24 cellular contexts compared by ENCODE assay signal in genomic region chr13:26623125-26623524, GRCh38.
"Had no signal": no experiment of that assay in that cellular context is flagged by ENCODE, and none has a peak within 500 bp of the region (broad histone marks: within the 10 kb centered on the region; RNA-seq: fewer than 3 reads in every experiment).

No MANE protein-coding gene starts in this region.

- H3K4me3 Mint-ChIP-seq: activated CD4-positive, alpha-beta T cell treated with anti-CD3 and anti-CD28 coated beads for 36 hours; activated naive CD8-positive, alpha-beta T cell treated with anti-CD3 and anti-CD28 coated beads for 36 hours; endodermal cell; naive thymus-derived CD8-positive, alpha-beta T cell; neural progenitor cell; T-helper 2 cell treated with Interferon-gamma antibody and Interleukin-4, amounts not matched to agents 5 μg/mL and 100 μg/mL, for 36 hours; type B pancreatic cell; WTC11 had no signal

- DNase-seq: activated CD4-positive, alpha-beta T cell treated with anti-CD3 and anti-CD28 coated beads for 36 hours; activated CD4-positive, alpha-beta T cell treated with anti-CD3 and anti-CD28 coated beads, Interleukin-2, amount 50 U/mL, for 48 hours; activated naive CD4-positive, alpha-beta T cell treated with Interleukin-2 at 50 U/mL for 16 hours; activated naive CD8-positive, alpha-beta T cell treated with anti-CD3 and anti-CD28 coated beads for 36 hours; activated T-cell treated with anti-CD3 and anti-CD28 coated beads, Interleukin-2, amount 50 U/mL, for 48 hours; amygdala; cerebellar nuclear complex; cortex of kidney; endodermal cell; foreskin keratinocyte; kidney; left lung; naive thymus-derived CD8-positive, alpha-beta T cell; posterior cingulate gyrus; sigmoid colon; stimulated activated CD4-positive, alpha-beta T cell treated with anti-CD3 and anti-CD28 coated beads, Interleukin-4, amount 100 ng/mL, for 24 hours; stimulated activated naive CD4-positive, alpha-beta T cell treated with Interleukin-2 at 50 U/mL for 16 hours had no signal

- H3K27ac ChIP-seq: epithelial cell of prostate, foreskin keratinocyte, left lung, neural progenitor cell, sigmoid colon, thoracic aorta, vagina had no signal

- H3K36me3 ChIP-seq: left lung, thoracic aorta, vagina had no signal

- H3K27me3 Mint-ChIP-seq: type B pancreatic cell had no signal

- H3K27me3 ChIP-seq: foreskin keratinocyte, left lung, neural progenitor cell, sigmoid colon, vagina had no signal

- H3K4me3 ChIP-seq: left lung, neural progenitor cell, sigmoid colon, thoracic aorta, vagina had no signal

- H3K4me1 ChIP-seq: left lung, sigmoid colon, vagina had no signal

- ATAC-seq: activated CD4-positive, alpha-beta T cell treated with anti-CD3 and anti-CD28 coated beads for 36 hours; foreskin keratinocyte; left lung; naive thymus-derived CD8-positive, alpha-beta T cell; WTC11 had no signal

- H3K4me1 Mint-ChIP-seq: activated CD4-positive, alpha-beta T cell treated with anti-CD3 and anti-CD28 coated beads for 36 hours; neural progenitor cell had no signal

- H3K27ac Mint-ChIP-seq: activated CD4-positive, alpha-beta T cell treated with anti-CD3 and anti-CD28 coated beads for 36 hours; activated naive CD8-positive, alpha-beta T cell treated with anti-CD3 and anti-CD28 coated beads for 36 hours; endodermal cell; neural progenitor cell; T-helper 2 cell treated with Interferon-gamma antibody and Interleukin-4, amounts not matched to agents 5 μg/mL and 100 μg/mL, for 36 hours; type B pancreatic cell; WTC11 had no signal
